Comparison of ENCODE assay signal across 8 cellular contexts in the genomic region with DNA sequence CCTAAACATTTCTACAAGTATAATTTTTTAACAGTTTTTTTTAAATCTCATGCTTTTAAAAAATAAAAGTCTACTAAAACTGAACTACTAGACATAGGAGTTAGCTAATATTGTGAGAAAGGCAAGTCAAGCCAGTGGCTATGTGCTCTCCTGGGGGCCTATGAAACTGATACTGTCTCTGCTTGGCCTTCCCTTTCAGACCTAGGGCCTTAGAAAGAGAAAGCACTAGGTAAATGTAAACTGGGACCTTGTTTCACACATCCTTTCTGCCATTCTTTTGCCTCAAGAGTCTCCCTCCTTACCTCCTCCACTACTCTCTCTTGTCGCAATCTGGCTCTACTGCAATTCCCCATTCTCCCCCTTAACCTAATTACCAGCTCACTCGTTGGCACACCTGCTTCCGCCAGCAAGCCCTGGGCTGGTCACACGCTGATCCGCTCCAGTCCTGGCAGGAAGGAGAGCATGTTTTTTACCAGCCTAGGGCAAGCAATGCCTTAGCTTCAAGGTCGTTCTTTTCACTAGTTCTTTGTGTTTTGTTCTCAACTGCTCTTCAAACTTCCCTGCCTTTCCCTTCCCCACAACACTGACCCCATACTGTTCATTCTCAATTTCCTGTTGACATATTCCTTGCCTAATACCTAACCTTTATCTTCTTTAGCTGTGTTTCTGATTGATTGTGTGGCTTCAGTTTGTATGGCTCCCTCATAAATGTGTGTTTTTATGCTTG. TPM values are rescaled to one million over a fixed set of nuclear protein-coding genes. Genes with fewer than 3 reads are reported as not detected.
DNase-seq lines count a peak whose midpoint lies in the region; ATAC-seq and TF ChIP-seq lines count a peak whose summit lies in the region.

No MANE protein-coding gene starts in this region.

- H3K27me3 Mint-ChIP-seq in type B pancreatic cell: no peaks in the 10 kb centered on the region

- H3K4me1 ChIP-seq in foreskin keratinocyte: peaks cover 47% of the 10 kb centered on the region

- peak overlapping the region; percentile 17 for H3K27ac ChIP-seq in foreskin keratinocyte

- H3K27me3 ChIP-seq in H7 (ENCODE audit: control insufficient read depth, insufficient read depth, low read length): no peaks in the 10 kb centered on the region
- H3K27me3 ChIP-seq in foreskin keratinocyte: no peaks in the 10 kb centered on the region

- in situ Hi-C loops in GM13977 (cut with MboI; ENCODE audit: low pct_unique_long_range_greater_than_20kb, low sequenced_read_pairs, unreplicated experiment): no loop called here

- peak overlapping the region; percentile 14 for H3K27ac Mint-ChIP-seq in type B pancreatic cell

- DNase-seq in GM13977 (ENCODE audit: low spot score) (peak; percentile 58), H7 (peak; percentile 19), NCI-H1417 treated with DMSO at 0.1 percent for 48 hours (lab: John Stamatoyannopoulos, UW) (peak; percentile 87), foreskin keratinocyte (peak in 1 of 2 donors; percentile 53), type B pancreatic cell (ENCODE audit: extremely low spot score, unreplicated experiment) (no peak), NCI-H226 (no peak), HK-2 (ENCODE audit: unreplicated experiment) (no peak)
- no peak for DNase-seq in stimulated activated naive CD4-positive, alpha-beta T cell (lab: John Stamatoyannopoulos, UW)

- no peaks in the 10 kb centered on the region for H3K36me3 ChIP-seq in H7 (replicated peaks; ENCODE audit: control insufficient read depth, insufficient read depth, low read length)

- no peak overlapping the region for H3K4me3 Mint-ChIP-seq in type B pancreatic cell

- no peak overlapping the region for H3K4me3 ChIP-seq in H7 (ENCODE audit: insufficient read depth, low read depth, low read length)

- H3K36me3 Mint-ChIP-seq in type B pancreatic cell: peaks cover 6% of the 10 kb centered on the region

- no peaks in the 10 kb centered on the region for H3K9me3 Mint-ChIP-seq in type B pancreatic cell

- no peak for TF ChIP-seq CTCF in GM13977 (IDR thresholded peaks at IDR 0.05; ENCODE audit: extremely low read depth, insufficient read depth, missing control alignments)
- TF ChIP-seq CTCF in foreskin keratinocyte (conservative IDR thresholded peaks at IDR 0.05): no peak
- TF ChIP-seq CTCF in type B pancreatic cell (conservative IDR thresholded peaks at IDR 0.05): no peak

- peak; percentile 72 for ATAC-seq in foreskin keratinocyte

- H3K4me1 Mint-ChIP-seq in type B pancreatic cell (ENCODE audit: unreplicated experiment): peaks cover 16% of the 10 kb centered on the region

RNA-seq across cellular contexts. Expression of gene TBC1D4, which starts 23.1 kb away (rescaled TPM):
- 15.5 and 22.5 TPM in 2 replicates for total RNA-seq in H7 (2014; rRNA removed; shearing (Covaris generic))
- total RNA-seq in foreskin keratinocyte (13.3 and 14.8 TPM in 2 replicates), type B pancreatic cell (ENCODE audit: low replicate concordance) (47.1 and 47.2 TPM in 2 replicates)
- polyA plus RNA-seq in foreskin keratinocyte: 2.4 and 3.6 TPM in 2 replicates

Comparison
In these comparisons a context has a peak if more than half of its experiments do, and no peak if none do; other contexts are left out.
1. DNase-seq: peak in GM13977 (single experiment), H7 (single experiment) and NCI-H1417 treated with DMSO at 0.1 percent for 48 hours (single experiment); none in type B pancreatic cell (single experiment), stimulated activated naive CD4-positive, alpha-beta T cell (0 of 6), NCI-H226 (single experiment) and HK-2 (single experiment).